ENCODE assay signal across 15 cellular contexts in genomic region chr7:139242741-139243281, GRCh38. TPM values are rescaled to one million over a fixed set of nuclear protein-coding genes. Genes with fewer than 3 reads are reported as not detected.
DNase-seq lines count a peak whose midpoint lies in the region; ATAC-seq, FAIRE-seq and TF ChIP-seq lines count a peak whose summit lies in the region.
"Had no signal": no experiment of that assay in that cellular context is flagged by ENCODE, and none has a peak within 500 bp of the region (broad histone marks: within the 10 kb centered on the region; RNA-seq: fewer than 3 reads in every experiment).

No MANE protein-coding gene starts in this region.

- H3K9me3 Mint-ChIP-seq in mesothelial cell of epicardium, result no peaks in the 10 kb centered on the region
- H3K9me3 Mint-ChIP-seq: activated naive CD4-positive, alpha-beta T cell treated with anti-CD3 and anti-CD28 coated beads for 36 hours; dendritic cell treated with granulocyte-macrophage colony-stimulating factor and Interleukin-4, amounts not matched to agents 40 ng/mL and 50 ng/mL, for 4 days; naive thymus-derived CD4-positive, alpha-beta T cell had no signal

- peak; percentile 94 for ATAC-seq in esophagus mucosa
- no peak for ATAC-seq in HG02759 (IDR thresholded peaks at IDR 0.05; ENCODE audit: unreplicated experiment)
- ATAC-seq: GM12878; naive thymus-derived CD4-positive, alpha-beta T cell; SK-N-SH treated with all-trans-retinoic acid at 6 μM for 48 hours had no signal

- no peak for TF ChIP-seq CTCF in mesothelial cell of epicardium (IDR thresholded peaks at IDR 0.05; ENCODE audit: unreplicated experiment)

- FAIRE-seq in H54 (lab: Jason Lieb, UNC), result peak; percentile 69
- FAIRE-seq: GM12878 had no signal

- DNase-seq in H54 (ENCODE audit: insufficient read length, low spot score), result no peak
- DNase-seq in RPMI7951 (ENCODE audit: low read depth), result peak; percentile 16
- peak; percentile 90 for DNase-seq in renal cortical epithelial cell (ENCODE audit: low read depth)
- DNase-seq in mesothelial cell of epicardium (ENCODE audit: low spot score in 2 of 2, unreplicated experiment in 2 of 2), result no peak
- DNase-seq in NCI-H82 treated with DMSO at 0.1 percent for 48 hours (lab: John Stamatoyannopoulos, UW; ENCODE audit: unreplicated experiment), result no peak
- DNase-seq: activated CD4-positive, alpha-beta T cell treated with anti-CD3 and anti-CD28 coated beads for 1 hour; activated naive CD4-positive, alpha-beta T cell treated with anti-CD3 and anti-CD28 coated beads for 36 hours; naive thymus-derived CD4-positive, alpha-beta T cell; NCI-H526; stimulated activated CD4-positive, alpha-beta T cell treated with anti-CD3 and anti-CD28 coated beads, Interleukin-15, amount 100 ng/mL, for 24 hours had no signal

- no peaks in the 10 kb centered on the region for H3K27me3 Mint-ChIP-seq in mesothelial cell of epicardium (ENCODE audit: low read depth)
- H3K27me3 Mint-ChIP-seq: dendritic cell treated with granulocyte-macrophage colony-stimulating factor and Interleukin-4, amounts not matched to agents 40 ng/mL and 50 ng/mL, for 4 days; naive thymus-derived CD4-positive, alpha-beta T cell had no signal

- TF ChIP-seq POLR2A in H54 (IDR thresholded peaks at IDR 0.05; ENCODE audit: low read depth, low read length), result no peak

- no peaks in the 10 kb centered on the region for H3K4me1 Mint-ChIP-seq in mesothelial cell of epicardium

- no peak overlapping the region for H3K4me3 Mint-ChIP-seq in mesothelial cell of epicardium
- H3K4me3 Mint-ChIP-seq: activated naive CD4-positive, alpha-beta T cell treated with anti-CD3 and anti-CD28 coated beads for 36 hours; dendritic cell treated with granulocyte-macrophage colony-stimulating factor and Interleukin-4, amounts not matched to agents 40 ng/mL and 50 ng/mL, for 4 days; naive thymus-derived CD4-positive, alpha-beta T cell had no signal

- H3K36me3 Mint-ChIP-seq in mesothelial cell of epicardium, result peaks cover 37% of the 10 kb centered on the region

- no peak overlapping the region for H3K27ac Mint-ChIP-seq in mesothelial cell of epicardium
- H3K27ac Mint-ChIP-seq: activated naive CD4-positive, alpha-beta T cell treated with anti-CD3 and anti-CD28 coated beads for 36 hours; dendritic cell treated with granulocyte-macrophage colony-stimulating factor and Interleukin-4, amounts not matched to agents 40 ng/mL and 50 ng/mL, for 4 days had no signal

RNA-seq across cellular contexts. Expression of gene UBN2, which starts 11.8 kb away (rescaled TPM):
- 3.5 and 3.6 TPM in 2 replicates for total RNA-seq in RPMI7951 (2014; rRNA removed; shearing (Covaris generic))
- 11.7 TPM for total RNA-seq in esophagus mucosa
- total RNA-seq in renal cortical epithelial cell, result 3.8 and 13.4 TPM in 2 replicates
- 31.4 to 34.8 TPM (median 34.4 TPM) in 3 replicates for total RNA-seq in mesothelial cell of epicardium

Comparison
In these comparisons a context has a peak if more than half of its experiments do, and no peak if none do; other contexts are left out.
1. DNase-seq: peak in RPMI7951 (single experiment) and renal cortical epithelial cell (single experiment); none in H54 (single experiment), mesothelial cell of epicardium (0 of 2) and NCI-H82 treated with DMSO at 0.1 percent for 48 hours (single experiment).